Comparison of ENCODE assay signal across 1 cellular context in genomic region chr3:38834110-38834509, GRCh38.
TF ChIP-seq lines count a peak whose summit lies in the region.

No MANE protein-coding gene starts in this region.

TF ChIP-seq in SK-N-SH, 30 proteins besides CTCF, POLR2A, EP300 and RAD21 (continued from another document):
- TF ChIP-seq USF2 (IDR thresholded peaks at IDR 0.05; ENCODE audit: borderline replicate concordance, low read depth, low read length) (no peak), FOSL2 (IDR thresholded peaks at IDR 0.05; ENCODE audit: borderline replicate concordance, low read depth) (peak; percentile 88), RXRA (IDR thresholded peaks at IDR 0.05; ENCODE audit: borderline replicate concordance, low read depth) (peak; percentile 100), REST (IDR thresholded peaks at IDR 0.05; ENCODE audit: low read depth, low read length) (peak; percentile 83), TCF12 (IDR thresholded peaks at IDR 0.05) (peak; percentile 92), FOXM1 (IDR thresholded peaks at IDR 0.05; ENCODE audit: low read depth) (no peak), PBX3 (IDR thresholded peaks at IDR 0.05) (peak; percentile 82), SIN3A (IDR thresholded peaks at IDR 0.05; ENCODE audit: borderline replicate concordance, low read depth, low read length) (peak; percentile 52; the same call in 1 of the 2 replicates), TAF1 (IDR thresholded peaks at IDR 0.05; ENCODE audit: borderline replicate concordance, low read depth, low read length) (0 out of 2 replicates have a peak, but pooled peaks have one; percentile 22), GATA2 (CRISPR knock-in tag; IDR thresholded peaks at IDR 0.05) (no peak), NFIC (IDR thresholded peaks at IDR 0.05; ENCODE audit: borderline replicate concordance) (peak; percentile 81), TEAD4 (IDR thresholded peaks at IDR 0.05; ENCODE audit: borderline replicate concordance, insufficient read depth) (0 out of 2 replicates have a peak, but pooled peaks have one; percentile 15), RCOR1 (IDR thresholded peaks at IDR 0.05; ENCODE audit: low read length) (no peak), FOXJ3 (CRISPR knock-in tag; IDR thresholded peaks at IDR 0.05) (no peak), NRF1 (IDR thresholded peaks at IDR 0.05; ENCODE audit: low read depth, low read length) (no peak; the same call in 1 of the 2 replicates), EZH2phosphoT487 (IDR thresholded peaks at IDR 0.05; ENCODE audit: borderline replicate concordance, low read depth) (no peak), RFX5 (IDR thresholded peaks at IDR 0.05; ENCODE audit: low read length) (no peak), JUND (IDR thresholded peaks at IDR 0.05) (peak; percentile 93), USF1 (IDR thresholded peaks at IDR 0.05; ENCODE audit: borderline replicate concordance, low read depth) (no peak), ELF1 (IDR thresholded peaks at IDR 0.05) (no peak), CHD2 (IDR thresholded peaks at IDR 0.05; ENCODE audit: low read length, partially characterized antibody) (no peak), SMC3 (IDR thresholded peaks at IDR 0.05; ENCODE audit: low read depth, low read length) (no peak), MXI1 (IDR thresholded peaks at IDR 0.05; ENCODE audit: low read depth, low read length) (no peak), MEF2A (IDR thresholded peaks at IDR 0.05; ENCODE audit: borderline replicate concordance, low read depth) (peak; percentile 52; the same call in 1 of the 2 replicates), GABPA (IDR thresholded peaks at IDR 0.05; ENCODE audit: low read depth) (peak; percentile 17; the same call in 1 of the 2 replicates), YY1 (IDR thresholded peaks at IDR 0.05; ENCODE audit: low read depth) (0 out of 2 replicates have a peak, but pooled peaks have one; percentile 53), POLR2AphosphoS5 (IDR thresholded peaks at IDR 0.05; ENCODE audit: low read depth, low read length) (peak; percentile 19; the same call in 1 of the 2 replicates)
- TF ChIP-seq, protein P1, sequence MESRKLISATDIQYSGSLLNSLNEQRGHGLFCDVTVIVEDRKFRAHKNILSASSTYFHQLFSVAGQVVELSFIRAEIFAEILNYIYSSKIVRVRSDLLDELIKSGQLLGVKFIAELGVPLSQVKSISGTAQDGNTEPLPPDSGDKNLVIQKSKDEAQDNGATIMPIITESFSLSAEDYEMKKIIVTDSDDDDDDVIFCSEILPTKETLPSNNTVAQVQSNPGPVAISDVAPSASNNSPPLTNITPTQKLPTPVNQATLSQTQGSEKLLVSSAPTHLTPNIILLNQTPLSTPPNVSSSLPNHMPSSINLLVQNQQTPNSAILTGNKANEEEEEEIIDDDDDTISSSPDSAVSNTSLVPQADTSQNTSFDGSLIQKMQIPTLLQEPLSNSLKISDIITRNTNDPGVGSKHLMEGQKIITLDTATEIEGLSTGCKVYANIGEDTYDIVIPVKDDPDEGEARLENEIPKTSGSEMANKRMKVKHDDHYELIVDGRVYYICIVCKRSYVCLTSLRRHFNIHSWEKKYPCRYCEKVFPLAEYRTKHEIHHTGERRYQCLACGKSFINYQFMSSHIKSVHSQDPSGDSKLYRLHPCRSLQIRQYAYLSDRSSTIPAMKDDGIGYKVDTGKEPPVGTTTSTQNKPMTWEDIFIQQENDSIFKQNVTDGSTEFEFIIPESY (IDR thresholded peaks at IDR 0.05; ENCODE audit: borderline replicate concordance, low read depth): no peak
TF ChIP-seq in SK-N-SH: peak in this region for 15.
